ENCODE assay signal across 25 cellular contexts in genomic region chr5:21820527-21820926, GRCh38.
"Had no signal": no experiment of that assay in that cellular context is flagged by ENCODE, and none has a peak within 500 bp of the region (broad histone marks: within the 10 kb centered on the region; RNA-seq: fewer than 3 reads in every experiment).

No MANE protein-coding gene starts in this region.

- H3K4me1 ChIP-seq: left ventricle myocardium inferior, right atrium auricular region, tibial artery, upper lobe of right lung, uterus had no signal

- H3K9me3 ChIP-seq: left ventricle myocardium inferior, mucosa of descending colon, ovary, right atrium auricular region, suprapubic skin, thoracic aorta, tibial artery, upper lobe of right lung, uterus had no signal

- DNase-seq: hypothalamus; immature natural killer cell; islet precursor cell; left ventricle myocardium inferior; mesendoderm; mucosa of descending colon; naive thymus-derived CD4-positive, alpha-beta T cell; ovary; stimulated activated CD4-positive, alpha-beta T cell treated with anti-CD3 and anti-CD28 coated beads, Interleukin-12 subunit alpha, Interleukin-12 subunit beta, amount 100 ng/mL, for 4 hours; stimulated activated CD4-positive, alpha-beta T cell treated with anti-CD3 and anti-CD28 coated beads, Interleukin-15, amount 100 ng/mL, for 24 hours; stimulated activated CD4-positive, alpha-beta T cell treated with anti-CD3 and anti-CD28 coated beads, Interleukin-2, amount 100 ng/mL, for 24 hours; stimulated activated CD4-positive, alpha-beta T cell treated with anti-CD3 and anti-CD28 coated beads, Interleukin-4, amount 100 ng/mL, for 24 hours; stimulated activated naive CD4-positive, alpha-beta T cell; tibial artery; trophoblast cell; upper lobe of right lung; uterus had no signal

- H3K27ac ChIP-seq: left ventricle myocardium inferior, ovary, right atrium auricular region, skin epidermis, suprapubic skin, thoracic aorta, tibial artery, upper lobe of right lung, uterus had no signal

- H3K4me3 ChIP-seq: left ventricle myocardium inferior, lung, mucosa of descending colon, ovary, right atrium auricular region, skin epidermis, suprapubic skin, thoracic aorta, tibial artery, upper lobe of right lung, uterus had no signal

- H3K36me3 ChIP-seq: left ventricle myocardium inferior, ovary, right atrium auricular region, suprapubic skin, thoracic aorta, tibial artery, upper lobe of right lung had no signal

- ATAC-seq: mucosa of descending colon; naive thymus-derived CD4-positive, alpha-beta T cell; natural killer cell treated with Interleukin-12 subunit alpha and Interleukin-12 subunit beta and Interleukin-15 and Interleukin-18, amount 100 ng/mL, for 72 hours; sciatic nerve; stimulated activated effector memory CD8-positive, alpha-beta T cell treated with anti-CD3 and anti-CD28 coated beads, Interleukin-12 subunit alpha, Interleukin-12 subunit beta, amount 100 ng/mL, for 72 hours; upper lobe of right lung had no signal

- H3K27me3 ChIP-seq: ovary, right atrium auricular region, suprapubic skin, tibial artery, upper lobe of right lung had no signal
